Comparison of ENCODE assay signal across 16 cellular contexts in genomic region chr13:50379584-50379983, GRCh38.
"Had no signal": no experiment of that assay in that cellular context is flagged by ENCODE, and none has a peak within 500 bp of the region (broad histone marks: within the 10 kb centered on the region; RNA-seq: fewer than 3 reads in every experiment).

No MANE protein-coding gene starts in this region.

- H3K4me3 ChIP-seq: cardiac muscle cell, mucosa of descending colon, ovary had no signal

- ATAC-seq: activated CD8-positive, alpha-beta memory T cell treated with anti-CD3 and anti-CD28 coated beads, Interleukin-2, amount 10 ng/mL, durations not matched to agents 7 days and 5 days; mucosa of descending colon; naive thymus-derived CD4-positive, alpha-beta T cell had no signal

- H3K27me3 ChIP-seq: cardiac muscle cell, ovary had no signal

- DNase-seq: activated CD4-positive, alpha-beta memory T cell treated with anti-CD3 and anti-CD28 coated beads, Interleukin-2, amount 10 ng/mL, durations not matched to agents 7 days and 5 days; activated CD4-positive, alpha-beta T cell treated with anti-CD3 and anti-CD28 coated beads for 48 hours; activated CD4-positive, CD25-positive, alpha-beta regulatory T cell; activated CD8-positive, alpha-beta memory T cell treated with anti-CD3 and anti-CD28 coated beads, Interleukin-2, amount 10 ng/mL, durations not matched to agents 7 days and 5 days; effector memory CD4-positive, alpha-beta T cell; foreskin melanocyte; head of caudate nucleus; mucosa of descending colon; naive thymus-derived CD4-positive, alpha-beta T cell; ovary; stimulated activated CD4-positive, alpha-beta T cell treated with anti-CD3 and anti-CD28 coated beads, Interleukin-12 subunit alpha, Interleukin-12 subunit beta, amount 100 ng/mL, for 4 hours; stimulated activated CD4-positive, alpha-beta T cell treated with anti-CD3 and anti-CD28 coated beads, Interleukin-1b, Interleukin-23, amount 100 ng/mL, for 48 hours; stimulated activated CD8-positive, alpha-beta memory T cell treated with anti-CD3 and anti-CD28 coated beads, Interleukin-4, amount 100 ng/mL, for 48 hours; stimulated activated naive CD4-positive, alpha-beta T cell; T1000 had no signal

- H3K36me3 ChIP-seq: cardiac muscle cell, ovary had no signal

- H3K27ac ChIP-seq: cardiac muscle cell, ovary had no signal

- H3K9me3 ChIP-seq: mucosa of descending colon, ovary had no signal
